ENCODE assay signal across 1 cellular context in genomic region chr13:52067237-52067636, GRCh38.
TF ChIP-seq lines count a peak whose summit lies in the region.

No MANE protein-coding gene starts in this region.

TF ChIP-seq in HepG2, 621 proteins besides CTCF, POLR2A, EP300 and RAD21 (continues in another document):
- no peak for TF ChIP-seq NFIB (CRISPR knock-in tag; IDR thresholded peaks at IDR 0.05; ENCODE audit: borderline replicate concordance)
- peak; percentile 72; the same call in 1 of the 2 replicates for TF ChIP-seq MAZ (IDR thresholded peaks at IDR 0.05; ENCODE audit: borderline replicate concordance, low read depth, low read length)
- no peak for TF ChIP-seq MAZ (CRISPR knock-in tag; IDR thresholded peaks at IDR 0.05; ENCODE audit: low read depth)
- TF ChIP-seq TOPORS (CRISPR knock-in tag; IDR thresholded peaks at IDR 0.05), result peak; percentile 53; the same call in 1 of the 2 replicates
- no peak for TF ChIP-seq ZNF567 (CRISPR knock-in tag; IDR thresholded peaks at IDR 0.05; ENCODE audit: borderline replicate concordance)
- TF ChIP-seq ZNF256 (CRISPR knock-in tag; conservative IDR thresholded peaks at IDR 0.05), result no peak
- TF ChIP-seq ZNF629 (CRISPR knock-in tag; conservative IDR thresholded peaks at IDR 0.05), result no peak
- no peak for TF ChIP-seq SNAI1 (CRISPR knock-in tag; IDR thresholded peaks at IDR 0.05; ENCODE audit: borderline replicate concordance)
- TF ChIP-seq DMTF1 (CRISPR knock-in tag; IDR thresholded peaks at IDR 0.05), result no peak
- TF ChIP-seq ARHGAP35 (CRISPR knock-in tag; IDR thresholded peaks at IDR 0.05; ENCODE audit: borderline replicate concordance), result no peak
- TF ChIP-seq ZNF800 (CRISPR knock-in tag; IDR thresholded peaks at IDR 0.05), result no peak
- TF ChIP-seq IRF9 (CRISPR knock-in tag; IDR thresholded peaks at IDR 0.05; ENCODE audit: borderline replicate concordance), result no peak
- TF ChIP-seq ZFP36 (IDR thresholded peaks at IDR 0.05; ENCODE audit: borderline replicate concordance, low read depth, low read length, partially characterized antibody), result peak; percentile 99
- no peak for TF ChIP-seq SIX1 (CRISPR knock-in tag; IDR thresholded peaks at IDR 0.05; ENCODE audit: borderline replicate concordance)
- TF ChIP-seq PRDM15 (CRISPR knock-in tag; IDR thresholded peaks at IDR 0.05), result no peak
- peak; percentile 86; the same call in 1 of the 2 replicates for TF ChIP-seq SRF (IDR thresholded peaks at IDR 0.05; ENCODE audit: low read depth, low read length)
- peak; percentile 100 for TF ChIP-seq SETDB1 (CRISPR knock-in tag; IDR thresholded peaks at IDR 0.05; ENCODE audit: borderline replicate concordance)
- peak; percentile 100 for TF ChIP-seq ZNF780A (CRISPR knock-in tag; IDR thresholded peaks at IDR 0.05)
- TF ChIP-seq NFRKB (IDR thresholded peaks at IDR 0.05), result no peak
- 0 out of 2 replicates have a peak, but pooled peaks have one; percentile 43 for TF ChIP-seq HNF4G (IDR thresholded peaks at IDR 0.05; ENCODE audit: borderline replicate concordance, low read depth, low read length)
- no peak for TF ChIP-seq HNF4G (CRISPR knock-in tag; IDR thresholded peaks at IDR 0.05; ENCODE audit: borderline replicate concordance, low read depth)
- no peak for TF ChIP-seq ZNF607 (CRISPR knock-in tag; IDR thresholded peaks at IDR 0.05; ENCODE audit: borderline replicate concordance)
- TF ChIP-seq ZNF407 (CRISPR knock-in tag; IDR thresholded peaks at IDR 0.05; ENCODE audit: not compliant biosample characterization), result no peak
- 0 out of 2 replicates have a peak, but pooled peaks have one; percentile 19 for TF ChIP-seq PAXIP1 (CRISPR knock-in tag; conservative IDR thresholded peaks at IDR 0.05)
- no peak for TF ChIP-seq ZFY (CRISPR knock-in tag; IDR thresholded peaks at IDR 0.05)
- TF ChIP-seq CCDC6 (CRISPR knock-in tag; IDR thresholded peaks at IDR 0.05), result no peak
- TF ChIP-seq PAWR (CRISPR knock-in tag; IDR thresholded peaks at IDR 0.05; ENCODE audit: borderline replicate concordance), result no peak
- TF ChIP-seq THYN1 (CRISPR knock-in tag; IDR thresholded peaks at IDR 0.05; ENCODE audit: borderline replicate concordance, low read depth), result no peak
- TF ChIP-seq SOX6 (IDR thresholded peaks at IDR 0.05), result no peak
- TF ChIP-seq SOX6 (CRISPR knock-in tag; IDR thresholded peaks at IDR 0.05), result peak; percentile 64
- peak; percentile 84 for TF ChIP-seq ZNF280D (CRISPR knock-in tag; IDR thresholded peaks at IDR 0.05)
